15 cellular contexts compared by ENCODE assay signal in the genomic region with DNA sequence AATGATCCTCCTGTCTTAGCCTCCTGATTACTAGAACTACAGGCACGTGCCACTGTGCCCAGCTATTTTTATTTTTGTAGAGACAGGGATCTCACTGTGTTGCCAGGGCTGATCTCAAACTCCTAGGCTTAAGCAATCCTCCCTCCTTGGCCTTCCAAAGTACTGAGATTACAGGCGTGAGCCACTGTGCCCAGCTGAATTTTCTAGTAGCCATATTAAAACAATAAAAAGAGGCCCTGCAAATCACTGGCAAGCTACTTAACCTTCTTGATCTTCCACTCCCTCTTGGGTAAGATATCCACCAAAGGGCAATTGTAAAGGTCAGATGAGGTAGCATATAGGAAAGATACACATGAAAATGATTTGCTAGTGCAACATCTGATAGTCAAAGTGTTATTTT.
DNase-seq lines count a peak whose midpoint lies in the region; ATAC-seq and TF ChIP-seq lines count a peak whose summit lies in the region.
"Had no signal": no experiment of that assay in that cellular context is flagged by ENCODE, and none has a peak within 500 bp of the region (broad histone marks: within the 10 kb centered on the region; RNA-seq: fewer than 3 reads in every experiment).

No MANE protein-coding gene starts in this region.

- TF ChIP-seq EP300 in esophagus muscularis mucosa (IDR thresholded peaks at IDR 0.05) = no peak

- POLR2A ChIA-PET in naive thymus-derived CD8-positive, alpha-beta T cell (lab: Charles Lee) = interaction anchor here (0.6 kb wide), 1 partner anchor 798 kb away, joined by 4 read pairs; no protein-coding TSS in a partner anchor

- peak; percentile 26 for DNase-seq in A172 (ENCODE audit: low spot score)
- DNase-seq in NCI-H82 (lab: John Stamatoyannopoulos, UW) = peak; percentile 42
- no peak for DNase-seq in esophagus muscularis mucosa (ENCODE audit: extremely low spot score)
- DNase-seq in neural progenitor cell (ENCODE audit: low spot score) = no peak
- no peak for DNase-seq in naive thymus-derived CD8-positive, alpha-beta T cell
- DNase-seq in NCI-H1092 (lab: John Stamatoyannopoulos, UW) = no peak
- no peak for DNase-seq in mucosa of gallbladder (ENCODE audit: low spot score)
- DNase-seq: effector memory CD4-positive, alpha-beta T cell; NCI-H1417; RPMI8226 had no signal

- no peaks in the 10 kb centered on the region for H3K27me3 ChIP-seq in esophagus muscularis mucosa
- no peaks in the 10 kb centered on the region for H3K27me3 ChIP-seq in neural progenitor cell
- H3K27me3 ChIP-seq: tibial nerve had no signal

- H3K4me1 Mint-ChIP-seq in neural progenitor cell = peaks cover 19% of the 10 kb centered on the region
- H3K4me1 Mint-ChIP-seq in naive thymus-derived CD8-positive, alpha-beta T cell = no peaks in the 10 kb centered on the region
- H3K4me1 Mint-ChIP-seq: activated T-helper 17 cell treated with anti-CD3 and anti-CD28 coated beads, Interleukin-2, amount 50 U/mL, for 72 hours had no signal

- peak overlapping the region; percentile 85 for H3K27ac Mint-ChIP-seq in neural progenitor cell
- H3K27ac Mint-ChIP-seq in naive thymus-derived CD8-positive, alpha-beta T cell = no peak overlapping the region
- H3K27ac Mint-ChIP-seq: activated CD4-positive, alpha-beta memory T cell treated with anti-CD3 and anti-CD28 coated beads for 36 hours; activated T-helper 17 cell treated with anti-CD3 and anti-CD28 coated beads, Interleukin-2, amount 50 U/mL, for 72 hours had no signal

- H3K36me3 ChIP-seq in esophagus muscularis mucosa (no peaks in the 10 kb centered on the region), neural progenitor cell (no peaks in the 10 kb centered on the region)
- H3K36me3 ChIP-seq: tibial nerve had no signal

- H3K4me1 ChIP-seq in esophagus muscularis mucosa (peaks cover 16 to 22% (median 20%) of the 10 kb centered on the region in 4 donors), neural progenitor cell (peaks cover 7% of the 10 kb centered on the region)

- H3K4me3 ChIP-seq in esophagus muscularis mucosa = no peak overlapping the region
- H3K4me3 ChIP-seq in neural progenitor cell = no peak overlapping the region
- H3K4me3 ChIP-seq: tibial nerve had no signal

- H3K27ac ChIP-seq in esophagus muscularis mucosa (replicated peaks in 1 of 4) = peak overlapping the region; percentile 51 to 76 (median 62)
- no peak overlapping the region for H3K27ac ChIP-seq in neural progenitor cell

- H2AFZ ChIP-seq in neural progenitor cell (replicated peaks) = no peak overlapping the region

- no peaks in the 10 kb centered on the region for H3K36me3 Mint-ChIP-seq in neural progenitor cell
- no peaks in the 10 kb centered on the region for H3K36me3 Mint-ChIP-seq in naive thymus-derived CD8-positive, alpha-beta T cell
- H3K36me3 Mint-ChIP-seq: activated CD4-positive, alpha-beta memory T cell treated with anti-CD3 and anti-CD28 coated beads for 36 hours had no signal

- H3K9me3 Mint-ChIP-seq in neural progenitor cell = no peaks in the 10 kb centered on the region
- no peaks in the 10 kb centered on the region for H3K9me3 Mint-ChIP-seq in naive thymus-derived CD8-positive, alpha-beta T cell
- H3K9me3 Mint-ChIP-seq: activated CD4-positive, alpha-beta memory T cell treated with anti-CD3 and anti-CD28 coated beads for 36 hours; activated T-helper 17 cell treated with anti-CD3 and anti-CD28 coated beads, Interleukin-2, amount 50 U/mL, for 72 hours; neural crest cell had no signal

- H3K79me2 ChIP-seq in neural progenitor cell (ENCODE audit: low read depth) = no peaks in the 10 kb centered on the region

- no peak overlapping the region for H3K9ac ChIP-seq in neural progenitor cell

- no peak for TF ChIP-seq CTCF in esophagus muscularis mucosa (IDR thresholded peaks at IDR 0.05)
- TF ChIP-seq CTCF in neural progenitor cell (IDR thresholded peaks at IDR 0.05) = no peak

- no peak overlapping the region for H3K4me3 Mint-ChIP-seq in neural progenitor cell
- no peak overlapping the region for H3K4me3 Mint-ChIP-seq in naive thymus-derived CD8-positive, alpha-beta T cell
- H3K4me3 Mint-ChIP-seq: activated CD4-positive, alpha-beta memory T cell treated with anti-CD3 and anti-CD28 coated beads for 36 hours; activated T-helper 17 cell treated with anti-CD3 and anti-CD28 coated beads, Interleukin-2, amount 50 U/mL, for 72 hours; neural crest cell had no signal

- H3K27me3 Mint-ChIP-seq in neural progenitor cell (ENCODE audit: insufficient read depth, low read depth) = peaks cover 5% of the 10 kb centered on the region
- H3K27me3 Mint-ChIP-seq in naive thymus-derived CD8-positive, alpha-beta T cell = peaks cover 0 to 4% (median 0%) of the 10 kb centered on the region in 5 donors
- H3K27me3 Mint-ChIP-seq: activated T-helper 17 cell treated with anti-CD3 and anti-CD28 coated beads, Interleukin-2, amount 50 U/mL, for 72 hours had no signal

- H3F3A ChIP-seq in neural progenitor cell (ENCODE audit: low read depth) = peaks cover 4% of the 10 kb centered on the region

- H3K4me2 ChIP-seq in neural progenitor cell = no peak overlapping the region

- TF ChIP-seq POLR2A in esophagus muscularis mucosa (IDR thresholded peaks at IDR 0.05; ENCODE audit: low read depth) = no peak

- H3K9me3 ChIP-seq in esophagus muscularis mucosa = no peaks in the 10 kb centered on the region
- H3K9me3 ChIP-seq in neural progenitor cell (ENCODE audit: low read depth) = no peaks in the 10 kb centered on the region
- H3K9me3 ChIP-seq: tibial nerve had no signal

- no peaks in the 10 kb centered on the region for H4K20me1 ChIP-seq in neural progenitor cell (ENCODE audit: low read depth)

- WGBS in esophagus muscularis mucosa = 40% methylated on average over 2 of the region's 2 CpGs

- intact Hi-C loops in esophagus muscularis mucosa (cut with DNase I) = no loop called here

- ATAC-seq in HG02678 (IDR thresholded peaks at IDR 0.05; ENCODE audit: unreplicated experiment) = no peak
- no peak for ATAC-seq in naive thymus-derived CD8-positive, alpha-beta T cell

Comparison
In these comparisons a context has a peak if more than half of its experiments do, and no peak if none do; other contexts are left out.
1. DNase-seq: peak in A172 (single experiment) and NCI-H82 (single experiment); none in esophagus muscularis mucosa (single experiment), neural progenitor cell (single experiment), naive thymus-derived CD8-positive, alpha-beta T cell (0 of 10), NCI-H1092 (single experiment) and mucosa of gallbladder (single experiment).